In genomic region chr1:37056201-37056764, GRCh38 we compare ENCODE assay signal across 17 cellular contexts. TPM values are rescaled to one million over a fixed set of nuclear protein-coding genes. Genes with fewer than 3 reads are reported as not detected.
DNase-seq lines count a peak whose midpoint lies in the region; ATAC-seq and TF ChIP-seq lines count a peak whose summit lies in the region.
"Had no signal": no experiment of that assay in that cellular context is flagged by ENCODE, and none has a peak within 500 bp of the region (broad histone marks: within the 10 kb centered on the region; RNA-seq: fewer than 3 reads in every experiment).

No MANE protein-coding gene starts in this region.

- no peaks in the 10 kb centered on the region for H3K4me1 Mint-ChIP-seq in activated CD8-positive, alpha-beta T cell treated with anti-CD3 and anti-CD28 coated beads for 36 hours (ENCODE audit: low read depth)
- no peaks in the 10 kb centered on the region for H3K4me1 Mint-ChIP-seq in activated T-helper 2 cell treated with anti-CD3 and anti-CD28 coated beads, Interferon-gamma antibody, Interleukin-2, Interleukin-4, amounts not matched to agents 10 μg/mL and 5 μg/mL and 100 μg/mL, durations not matched to agents 14 hours and 24 hours and 36 hours (ENCODE audit: low read depth)
- H3K4me1 Mint-ChIP-seq in mesothelial cell of epicardium: no peaks in the 10 kb centered on the region

- in situ Hi-C loops in G401 (cut with HindIII; ENCODE audit: low sequenced_read_pairs): no loop called here

- CTCF ChIA-PET in activated CD8-positive, alpha-beta T cell treated with anti-CD3 and anti-CD28 coated beads for 36 hours (lab: Charles Lee): no interaction called here

- no peak overlapping the region for H3K27ac Mint-ChIP-seq in activated CD8-positive, alpha-beta T cell treated with anti-CD3 and anti-CD28 coated beads for 36 hours
- no peak overlapping the region for H3K27ac Mint-ChIP-seq in activated T-helper 2 cell treated with anti-CD3 and anti-CD28 coated beads, Interferon-gamma antibody, Interleukin-2, Interleukin-4, amounts not matched to agents 10 μg/mL and 5 μg/mL and 100 μg/mL, durations not matched to agents 14 hours and 24 hours and 36 hours
- no peak overlapping the region for H3K27ac Mint-ChIP-seq in mesothelial cell of epicardium
- H3K27ac Mint-ChIP-seq: T-helper 1 cell treated with Interleukin-12 subunit alpha and Interleukin-12 subunit beta and Interleukin-4 antibody, amounts not matched to agents 30 μg/mL and 1 μg/mL, for 36 hours had no signal

- ATAC-seq in activated CD8-positive, alpha-beta T cell treated with anti-CD3 and anti-CD28 coated beads for 36 hours: no peak
- ATAC-seq: psoas muscle, Right ventricle myocardium inferior had no signal

- TF ChIP-seq CTCF in activated CD8-positive, alpha-beta T cell treated with anti-CD3 and anti-CD28 coated beads for 36 hours (IDR thresholded peaks at IDR 0.05): no peak
- no peak for TF ChIP-seq CTCF in mesothelial cell of epicardium (IDR thresholded peaks at IDR 0.05; ENCODE audit: unreplicated experiment)

- no peak overlapping the region for H3K4me3 Mint-ChIP-seq in activated CD8-positive, alpha-beta T cell treated with anti-CD3 and anti-CD28 coated beads for 36 hours
- H3K4me3 Mint-ChIP-seq in activated T-helper 2 cell treated with anti-CD3 and anti-CD28 coated beads, Interferon-gamma antibody, Interleukin-2, Interleukin-4, amounts not matched to agents 10 μg/mL and 5 μg/mL and 100 μg/mL, durations not matched to agents 14 hours and 24 hours and 36 hours (ENCODE audit: low read depth): no peak overlapping the region
- H3K4me3 Mint-ChIP-seq in mesothelial cell of epicardium: no peak overlapping the region
- H3K4me3 Mint-ChIP-seq: neural crest cell; T-helper 1 cell treated with Interleukin-12 subunit alpha and Interleukin-12 subunit beta and Interleukin-4 antibody, amounts not matched to agents 30 μg/mL and 1 μg/mL, for 36 hours had no signal

- H3K9me3 Mint-ChIP-seq in activated CD8-positive, alpha-beta T cell treated with anti-CD3 and anti-CD28 coated beads for 36 hours: no peaks in the 10 kb centered on the region
- H3K9me3 Mint-ChIP-seq in activated T-helper 2 cell treated with anti-CD3 and anti-CD28 coated beads, Interferon-gamma antibody, Interleukin-2, Interleukin-4, amounts not matched to agents 10 μg/mL and 5 μg/mL and 100 μg/mL, durations not matched to agents 14 hours and 24 hours and 36 hours: no peaks in the 10 kb centered on the region
- H3K9me3 Mint-ChIP-seq in mesothelial cell of epicardium: no peaks in the 10 kb centered on the region
- H3K9me3 Mint-ChIP-seq: neural crest cell; T-helper 1 cell treated with Interleukin-12 subunit alpha and Interleukin-12 subunit beta and Interleukin-4 antibody, amounts not matched to agents 30 μg/mL and 1 μg/mL, for 36 hours had no signal

- DNase-seq in G401 (ENCODE audit: low spot score) (peak; percentile 57), NCI-H1694 treated with DMSO at 0.1 percent for 48 hours (lab: John Stamatoyannopoulos, UW) (peak; percentile 47), NCI-H524 (lab: John Stamatoyannopoulos, UW) (peak; percentile 84 to 88), iPS-NIHi11 (ENCODE audit: low spot score) (peak; percentile 31), T-helper 9 cell (no peak), mesothelial cell of epicardium (ENCODE audit: low spot score in 2 of 2, unreplicated experiment in 2 of 2) (no peak)
- DNase-seq in activated CD8-positive, alpha-beta T cell treated with anti-CD3 and anti-CD28 coated beads for 36 hours: no peak
- no peak for DNase-seq in activated T-helper 2 cell treated with anti-CD3 and anti-CD28 coated beads, Interferon-gamma antibody, Interleukin-2, Interleukin-4, amounts not matched to agents 10 μg/mL and 5 μg/mL and 100 μg/mL, durations not matched to agents 14 hours and 24 hours and 36 hours (ENCODE audit: low spot score)
- DNase-seq: activated gamma-delta T cell, cerebellar nuclear complex, KG1, NCI-H1048, psoas muscle, testis had no signal

- intact Hi-C loops in activated CD8-positive, alpha-beta T cell treated with anti-CD3 and anti-CD28 coated beads for 36 hours (cut with micrococcal nuclease): no loop called here
- intact Hi-C loops in activated T-helper 2 cell treated with anti-CD3 and anti-CD28 coated beads, Interferon-gamma antibody, Interleukin-2, Interleukin-4, amounts not matched to agents 10 μg/mL and 5 μg/mL and 100 μg/mL, durations not matched to agents 14 hours and 24 hours and 36 hours (cut with micrococcal nuclease): no loop called here

- no peaks in the 10 kb centered on the region for H3K36me3 Mint-ChIP-seq in activated CD8-positive, alpha-beta T cell treated with anti-CD3 and anti-CD28 coated beads for 36 hours (ENCODE audit: low read depth)
- H3K36me3 Mint-ChIP-seq in activated T-helper 2 cell treated with anti-CD3 and anti-CD28 coated beads, Interferon-gamma antibody, Interleukin-2, Interleukin-4, amounts not matched to agents 10 μg/mL and 5 μg/mL and 100 μg/mL, durations not matched to agents 14 hours and 24 hours and 36 hours (ENCODE audit: low read depth): no peaks in the 10 kb centered on the region
- H3K36me3 Mint-ChIP-seq in mesothelial cell of epicardium: no peaks in the 10 kb centered on the region

- POLR2A ChIA-PET in activated CD8-positive, alpha-beta T cell treated with anti-CD3 and anti-CD28 coated beads for 36 hours (lab: Charles Lee): no interaction called here

- peaks cover 1% of the 10 kb centered on the region for H3K27me3 Mint-ChIP-seq in activated CD8-positive, alpha-beta T cell treated with anti-CD3 and anti-CD28 coated beads for 36 hours
- no peaks in the 10 kb centered on the region for H3K27me3 Mint-ChIP-seq in activated T-helper 2 cell treated with anti-CD3 and anti-CD28 coated beads, Interferon-gamma antibody, Interleukin-2, Interleukin-4, amounts not matched to agents 10 μg/mL and 5 μg/mL and 100 μg/mL, durations not matched to agents 14 hours and 24 hours and 36 hours (ENCODE audit: low read depth)
- H3K27me3 Mint-ChIP-seq in mesothelial cell of epicardium (ENCODE audit: low read depth): peaks cover 44% of the 10 kb centered on the region

RNA-seq across cellular contexts. Expression of gene GRIK3, which starts 22.0 kb away (rescaled TPM):
- not detected in 2 replicates for total RNA-seq in G401 (2014; rRNA removed; shearing (Covaris generic))
- not detected for total RNA-seq in activated CD8-positive, alpha-beta T cell treated with anti-CD3 and anti-CD28 coated beads for 36 hours
- not detected in 2 replicates for total RNA-seq in activated T-helper 2 cell treated with anti-CD3 and anti-CD28 coated beads, Interferon-gamma antibody, Interleukin-2, Interleukin-4, amounts not matched to agents 10 μg/mL and 5 μg/mL and 100 μg/mL, durations not matched to agents 14 hours and 24 hours and 36 hours
- total RNA-seq in mesothelial cell of epicardium: 0.05 TPM in 1 of 3 replicates, not detected in the others

Comparison
In these comparisons a context has a peak if more than half of its experiments do, and no peak if none do; other contexts are left out.
1. DNase-seq: peak in G401 (single experiment), NCI-H1694 treated with DMSO at 0.1 percent for 48 hours (single experiment), NCI-H524 (2 of 2) and iPS-NIHi11 (single experiment); none in T-helper 9 cell (single experiment), activated CD8-positive, alpha-beta T cell treated with anti-CD3 and anti-CD28 coated beads for 36 hours (single experiment), activated T-helper 2 cell treated with anti-CD3 and anti-CD28 coated beads, Interferon-gamma antibody, Interleukin-2, Interleukin-4, amounts not matched to agents 10 μg/mL and 5 μg/mL and 100 μg/mL, durations not matched to agents 14 hours and 24 hours and 36 hours (single experiment) and mesothelial cell of epicardium (0 of 2).